Comparison of ENCODE assay signal across 1 cellular context in the genomic region with DNA sequence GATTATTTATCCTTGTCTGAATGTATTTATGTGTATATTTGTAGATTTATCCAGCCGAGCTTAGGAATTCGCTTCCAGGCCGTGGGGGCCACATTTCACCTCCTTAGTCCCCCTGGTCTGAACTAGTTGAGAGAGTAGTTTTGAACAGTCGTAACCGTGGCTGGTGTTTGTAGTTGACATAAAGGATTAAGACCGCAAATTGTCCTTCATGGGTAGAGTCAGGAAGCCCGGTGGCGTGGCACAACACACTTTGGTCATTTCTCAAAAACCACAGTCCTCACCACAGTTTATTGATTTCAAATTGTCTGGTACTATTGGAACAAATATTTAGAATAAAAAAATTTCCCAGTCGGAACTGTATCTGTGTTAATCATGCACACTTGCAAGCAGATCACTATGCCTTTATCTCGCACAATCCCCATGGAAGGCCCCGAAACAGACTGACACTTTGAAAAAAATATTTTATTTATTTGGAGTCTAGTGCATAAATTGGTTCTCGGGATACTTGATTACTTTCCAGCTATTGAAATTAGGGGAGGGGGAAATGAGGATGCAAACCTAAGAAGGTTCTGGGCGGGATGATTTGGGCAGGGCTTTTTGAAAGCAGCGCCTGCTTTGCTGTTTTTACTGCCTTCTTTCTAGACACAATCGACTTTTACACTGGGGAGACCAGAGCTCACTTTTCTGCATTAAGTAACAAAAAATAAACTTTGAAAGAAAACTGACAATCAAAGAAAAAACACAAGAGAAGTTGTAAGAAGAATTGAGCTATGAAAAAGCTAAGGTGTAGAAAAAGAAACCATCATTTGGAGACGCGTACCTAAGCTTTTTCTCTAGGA.
A peak's percentile ranks its signal among the peaks of the same experiment; 100 is the strongest.
TF ChIP-seq lines count a peak whose summit lies in the region.

No MANE protein-coding gene starts in this region.

TF ChIP-seq in HepG2, 621 proteins besides CTCF, POLR2A, EP300 and RAD21 (continued from another document and continues in another):
- TF ChIP-seq, protein P1, sequence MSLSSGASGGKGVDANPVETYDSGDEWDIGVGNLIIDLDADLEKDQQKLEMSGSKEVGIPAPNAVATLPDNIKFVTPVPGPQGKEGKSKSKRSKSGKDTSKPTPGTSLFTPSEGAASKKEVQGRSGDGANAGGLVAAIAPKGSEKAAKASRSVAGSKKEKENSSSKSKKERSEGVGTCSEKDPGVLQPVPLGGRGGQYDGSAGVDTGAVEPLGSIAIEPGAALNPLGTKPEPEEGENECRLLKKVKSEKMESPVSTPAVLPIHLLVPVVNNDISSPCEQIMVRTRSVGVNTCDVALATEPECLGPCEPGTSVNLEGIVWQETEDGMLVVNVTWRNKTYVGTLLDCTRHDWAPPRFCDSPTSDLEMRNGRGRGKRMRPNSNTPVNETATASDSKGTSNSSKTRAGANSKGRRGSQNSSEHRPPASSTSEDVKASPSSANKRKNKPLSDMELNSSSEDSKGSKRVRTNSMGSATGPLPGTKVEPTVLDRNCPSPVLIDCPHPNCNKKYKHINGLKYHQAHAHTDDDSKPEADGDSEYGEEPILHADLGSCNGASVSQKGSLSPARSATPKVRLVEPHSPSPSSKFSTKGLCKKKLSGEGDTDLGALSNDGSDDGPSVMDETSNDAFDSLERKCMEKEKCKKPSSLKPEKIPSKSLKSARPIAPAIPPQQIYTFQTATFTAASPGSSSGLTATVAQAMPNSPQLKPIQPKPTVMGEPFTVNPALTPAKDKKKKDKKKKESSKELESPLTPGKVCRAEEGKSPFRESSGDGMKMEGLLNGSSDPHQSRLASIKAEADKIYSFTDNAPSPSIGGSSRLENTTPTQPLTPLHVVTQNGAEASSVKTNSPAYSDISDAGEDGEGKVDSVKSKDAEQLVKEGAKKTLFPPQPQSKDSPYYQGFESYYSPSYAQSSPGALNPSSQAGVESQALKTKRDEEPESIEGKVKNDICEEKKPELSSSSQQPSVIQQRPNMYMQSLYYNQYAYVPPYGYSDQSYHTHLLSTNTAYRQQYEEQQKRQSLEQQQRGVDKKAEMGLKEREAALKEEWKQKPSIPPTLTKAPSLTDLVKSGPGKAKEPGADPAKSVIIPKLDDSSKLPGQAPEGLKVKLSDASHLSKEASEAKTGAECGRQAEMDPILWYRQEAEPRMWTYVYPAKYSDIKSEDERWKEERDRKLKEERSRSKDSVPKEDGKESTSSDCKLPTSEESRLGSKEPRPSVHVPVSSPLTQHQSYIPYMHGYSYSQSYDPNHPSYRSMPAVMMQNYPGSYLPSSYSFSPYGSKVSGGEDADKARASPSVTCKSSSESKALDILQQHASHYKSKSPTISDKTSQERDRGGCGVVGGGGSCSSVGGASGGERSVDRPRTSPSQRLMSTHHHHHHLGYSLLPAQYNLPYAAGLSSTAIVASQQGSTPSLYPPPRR (CRISPR knock-in tag; IDR thresholded peaks at IDR 0.05; ENCODE audit: borderline replicate concordance) = peak; percentile 73; the same call in 1 of the 2 replicates
- no peak for TF ChIP-seq LRRFIP1 (CRISPR knock-in tag; conservative IDR thresholded peaks at IDR 0.05)
- TF ChIP-seq ZNF547 (CRISPR knock-in tag; IDR thresholded peaks at IDR 0.05) = no peak
- no peak for TF ChIP-seq RFX1 (IDR thresholded peaks at IDR 0.05)
- TF ChIP-seq CHD2 (IDR thresholded peaks at IDR 0.05; ENCODE audit: low read depth, low read length) = no peak
- TF ChIP-seq ZNF264 (CRISPR knock-in tag; IDR thresholded peaks at IDR 0.05) = peak; percentile 46; the same call in 1 of the 2 replicates
- TF ChIP-seq ZNF350 (CRISPR knock-in tag; IDR thresholded peaks at IDR 0.05; ENCODE audit: borderline replicate concordance, low read depth) = no peak
- no peak for TF ChIP-seq ETS1 (CRISPR knock-in tag; IDR thresholded peaks at IDR 0.05)
- no peak for TF ChIP-seq GABPA (IDR thresholded peaks at IDR 0.05; ENCODE audit: low read depth, low read length)
- TF ChIP-seq GABPA (CRISPR knock-in tag; IDR thresholded peaks at IDR 0.05; ENCODE audit: low read depth) = peak; percentile 41; the same call in 1 of the 2 replicates
- TF ChIP-seq SAP130 (CRISPR knock-in tag; IDR thresholded peaks at IDR 0.05; ENCODE audit: low read depth) = peak; percentile 33; the same call in 1 of the 2 replicates
- TF ChIP-seq ZNF572 (CRISPR knock-in tag; IDR thresholded peaks at IDR 0.05) = no peak
- no peak for TF ChIP-seq GTF3A (CRISPR knock-in tag; conservative IDR thresholded peaks at IDR 0.05)
- TF ChIP-seq GRHL1 (CRISPR knock-in tag; conservative IDR thresholded peaks at IDR 0.05) = no peak
- TF ChIP-seq ZNF276 (CRISPR knock-in tag; IDR thresholded peaks at IDR 0.05; ENCODE audit: low read depth) = no peak
- TF ChIP-seq ZNF441 (CRISPR knock-in tag; IDR thresholded peaks at IDR 0.05; ENCODE audit: borderline replicate concordance) = no peak
- no peak for TF ChIP-seq ZNF670 (CRISPR knock-in tag; IDR thresholded peaks at IDR 0.05; ENCODE audit: borderline replicate concordance)
- TF ChIP-seq ZNF644 (CRISPR knock-in tag; IDR thresholded peaks at IDR 0.05; ENCODE audit: low read depth) = no peak
- TF ChIP-seq JDP2 (CRISPR knock-in tag; IDR thresholded peaks at IDR 0.05; ENCODE audit: borderline replicate concordance) = no peak
- no peak for TF ChIP-seq ZNF839 (CRISPR knock-in tag; IDR thresholded peaks at IDR 0.05; ENCODE audit: borderline replicate concordance)
- TF ChIP-seq, protein P2, sequence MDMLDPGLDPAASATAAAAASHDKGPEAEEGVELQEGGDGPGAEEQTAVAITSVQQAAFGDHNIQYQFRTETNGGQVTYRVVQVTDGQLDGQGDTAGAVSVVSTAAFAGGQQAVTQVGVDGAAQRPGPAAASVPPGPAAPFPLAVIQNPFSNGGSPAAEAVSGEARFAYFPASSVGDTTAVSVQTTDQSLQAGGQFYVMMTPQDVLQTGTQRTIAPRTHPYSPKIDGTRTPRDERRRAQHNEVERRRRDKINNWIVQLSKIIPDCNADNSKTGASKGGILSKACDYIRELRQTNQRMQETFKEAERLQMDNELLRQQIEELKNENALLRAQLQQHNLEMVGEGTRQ (IDR thresholded peaks at IDR 0.05; ENCODE audit: low read depth, low read length) = no peak
- TF ChIP-seq, protein P2 (CRISPR knock-in tag; IDR thresholded peaks at IDR 0.05; ENCODE audit: borderline replicate concordance) = no peak
- TF ChIP-seq SMARCE1 (IDR thresholded peaks at IDR 0.05; ENCODE audit: borderline replicate concordance) = no peak
- no peak for TF ChIP-seq IKZF1 (IDR thresholded peaks at IDR 0.05)
- no peak for TF ChIP-seq ZUFSP (CRISPR knock-in tag; IDR thresholded peaks at IDR 0.05; ENCODE audit: borderline replicate concordance)
- peak; percentile 81 for TF ChIP-seq FOXP4 (CRISPR knock-in tag; IDR thresholded peaks at IDR 0.05)
- no peak for TF ChIP-seq ZNF225 (CRISPR knock-in tag; IDR thresholded peaks at IDR 0.05)
- TF ChIP-seq, protein P3, sequence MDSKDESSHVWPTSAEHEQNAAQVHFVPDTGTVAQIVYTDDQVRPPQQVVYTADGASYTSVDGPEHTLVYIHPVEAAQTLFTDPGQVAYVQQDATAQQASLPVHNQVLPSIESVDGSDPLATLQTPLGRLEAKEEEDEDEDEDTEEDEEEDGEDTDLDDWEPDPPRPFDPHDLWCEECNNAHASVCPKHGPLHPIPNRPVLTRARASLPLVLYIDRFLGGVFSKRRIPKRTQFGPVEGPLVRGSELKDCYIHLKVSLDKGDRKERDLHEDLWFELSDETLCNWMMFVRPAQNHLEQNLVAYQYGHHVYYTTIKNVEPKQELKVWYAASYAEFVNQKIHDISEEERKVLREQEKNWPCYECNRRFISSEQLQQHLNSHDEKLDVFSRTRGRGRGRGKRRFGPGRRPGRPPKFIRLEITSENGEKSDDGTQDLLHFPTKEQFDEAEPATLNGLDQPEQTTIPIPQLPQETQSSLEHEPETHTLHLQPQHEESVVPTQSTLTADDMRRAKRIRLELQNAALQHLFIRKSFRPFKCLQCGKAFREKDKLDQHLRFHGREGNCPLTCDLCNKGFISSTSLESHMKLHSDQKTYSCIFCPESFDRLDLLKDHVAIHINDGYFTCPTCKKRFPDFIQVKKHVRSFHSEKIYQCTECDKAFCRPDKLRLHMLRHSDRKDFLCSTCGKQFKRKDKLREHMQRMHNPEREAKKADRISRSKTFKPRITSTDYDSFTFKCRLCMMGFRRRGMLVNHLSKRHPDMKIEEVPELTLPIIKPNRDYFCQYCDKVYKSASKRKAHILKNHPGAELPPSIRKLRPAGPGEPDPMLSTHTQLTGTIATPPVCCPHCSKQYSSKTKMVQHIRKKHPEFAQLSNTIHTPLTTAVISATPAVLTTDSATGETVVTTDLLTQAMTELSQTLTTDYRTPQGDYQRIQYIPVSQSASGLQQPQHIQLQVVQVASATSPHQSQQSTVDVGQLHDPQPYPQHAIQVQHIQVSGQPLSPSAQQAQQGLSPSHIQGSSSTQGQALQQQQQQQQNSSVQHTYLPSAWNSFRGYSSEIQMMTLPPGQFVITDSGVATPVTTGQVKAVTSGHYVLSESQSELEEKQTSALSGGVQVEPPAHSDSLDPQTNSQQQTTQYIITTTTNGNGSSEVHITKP (CRISPR knock-in tag; IDR thresholded peaks at IDR 0.05; ENCODE audit: low read depth) = no peak
